1 cellular context compared by ENCODE assay signal in genomic region chr18:42113529-42114191, GRCh38.
TF ChIP-seq lines count a peak whose summit lies in the region.

No MANE protein-coding gene starts in this region.

TF ChIP-seq in HepG2, 621 proteins besides CTCF, POLR2A, EP300 and RAD21 (continued from another document and continues in another):
- TF ChIP-seq ARID5B (CRISPR knock-in tag; IDR thresholded peaks at IDR 0.05) (peak; percentile 53; the same call in 1 of the 2 replicates), FOXK1 (CRISPR knock-in tag; IDR thresholded peaks at IDR 0.05; ENCODE audit: borderline replicate concordance, low read depth) (peak; percentile 20; the same call in 1 of the 2 replicates), PITX1 (CRISPR knock-in tag; IDR thresholded peaks at IDR 0.05) (no peak), ZNF264 (CRISPR knock-in tag; IDR thresholded peaks at IDR 0.05) (0 out of 2 replicates have a peak, but pooled peaks have one; percentile 21), CENPT (CRISPR knock-in tag; IDR thresholded peaks at IDR 0.05; ENCODE audit: low read depth) (no peak), CHD2 (IDR thresholded peaks at IDR 0.05; ENCODE audit: low read depth, low read length) (no peak), PRDM15 (CRISPR knock-in tag; IDR thresholded peaks at IDR 0.05) (no peak), ZNF343 (CRISPR knock-in tag; IDR thresholded peaks at IDR 0.05) (no peak), ZNF501 (CRISPR knock-in tag; IDR thresholded peaks at IDR 0.05) (no peak), ZNF816 (CRISPR knock-in tag; IDR thresholded peaks at IDR 0.05; ENCODE audit: borderline replicate concordance) (no peak), SKI (IDR thresholded peaks at IDR 0.05; ENCODE audit: partially characterized antibody) (peak; percentile 45), ZNF549 (CRISPR knock-in tag; IDR thresholded peaks at IDR 0.05) (no peak), POGK (CRISPR knock-in tag; conservative IDR thresholded peaks at IDR 0.05) (no peak), ZNF274 (CRISPR knock-in tag; IDR thresholded peaks at IDR 0.05) (no peak), SMC3 (IDR thresholded peaks at IDR 0.05; ENCODE audit: low read length) (no peak), FOSL1 (CRISPR knock-in tag; IDR thresholded peaks at IDR 0.05; ENCODE audit: borderline replicate concordance) (no peak), ZNF609 (CRISPR knock-in tag; IDR thresholded peaks at IDR 0.05; ENCODE audit: borderline replicate concordance) (0 out of 2 replicates have a peak, but pooled peaks have one; percentile 25), AGO2 (optimal IDR thresholded peaks at IDR 0.05; ENCODE audit: low read depth, low read length) (no peak), HOXA3 (CRISPR knock-in tag; IDR thresholded peaks at IDR 0.05) (peak; percentile 8; the same call in 1 of the 2 replicates), NR2C2 (CRISPR knock-in tag; IDR thresholded peaks at IDR 0.05; ENCODE audit: borderline replicate concordance) (0 out of 2 replicates have a peak, but pooled peaks have one; percentile 31), RARA (CRISPR knock-in tag; IDR thresholded peaks at IDR 0.05) (peak; percentile 61), ZNF616 (CRISPR knock-in tag; IDR thresholded peaks at IDR 0.05; ENCODE audit: low read depth) (no peak), ZNF138 (CRISPR knock-in tag; IDR thresholded peaks at IDR 0.05; ENCODE audit: low read depth) (no peak), ZBTB8A (CRISPR knock-in tag; IDR thresholded peaks at IDR 0.05; ENCODE audit: borderline replicate concordance, low read depth) (no peak), GATAD2A (CRISPR knock-in tag; IDR thresholded peaks at IDR 0.05) (no peak; the same call in 1 of the 2 replicates), ZSCAN31 (CRISPR knock-in tag; IDR thresholded peaks at IDR 0.05; ENCODE audit: low read depth) (no peak), ZBTB42 (CRISPR knock-in tag; IDR thresholded peaks at IDR 0.05) (no peak), ZNF12 (CRISPR knock-in tag; IDR thresholded peaks at IDR 0.05) (peak; percentile 47; the same call in 1 of the 2 replicates), ZBTB21 (CRISPR knock-in tag; IDR thresholded peaks at IDR 0.05) (no peak), RELA (CRISPR knock-in tag; IDR thresholded peaks at IDR 0.05) (no peak), MTF2 (CRISPR knock-in tag; IDR thresholded peaks at IDR 0.05; ENCODE audit: borderline replicate concordance) (no peak)
- TF ChIP-seq, protein P1, sequence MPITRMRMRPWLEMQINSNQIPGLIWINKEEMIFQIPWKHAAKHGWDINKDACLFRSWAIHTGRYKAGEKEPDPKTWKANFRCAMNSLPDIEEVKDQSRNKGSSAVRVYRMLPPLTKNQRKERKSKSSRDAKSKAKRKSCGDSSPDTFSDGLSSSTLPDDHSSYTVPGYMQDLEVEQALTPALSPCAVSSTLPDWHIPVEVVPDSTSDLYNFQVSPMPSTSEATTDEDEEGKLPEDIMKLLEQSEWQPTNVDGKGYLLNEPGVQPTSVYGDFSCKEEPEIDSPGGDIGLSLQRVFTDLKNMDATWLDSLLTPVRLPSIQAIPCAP (CRISPR knock-in tag; IDR thresholded peaks at IDR 0.05; ENCODE audit: low read depth) = no peak
- TF ChIP-seq, protein P2, sequence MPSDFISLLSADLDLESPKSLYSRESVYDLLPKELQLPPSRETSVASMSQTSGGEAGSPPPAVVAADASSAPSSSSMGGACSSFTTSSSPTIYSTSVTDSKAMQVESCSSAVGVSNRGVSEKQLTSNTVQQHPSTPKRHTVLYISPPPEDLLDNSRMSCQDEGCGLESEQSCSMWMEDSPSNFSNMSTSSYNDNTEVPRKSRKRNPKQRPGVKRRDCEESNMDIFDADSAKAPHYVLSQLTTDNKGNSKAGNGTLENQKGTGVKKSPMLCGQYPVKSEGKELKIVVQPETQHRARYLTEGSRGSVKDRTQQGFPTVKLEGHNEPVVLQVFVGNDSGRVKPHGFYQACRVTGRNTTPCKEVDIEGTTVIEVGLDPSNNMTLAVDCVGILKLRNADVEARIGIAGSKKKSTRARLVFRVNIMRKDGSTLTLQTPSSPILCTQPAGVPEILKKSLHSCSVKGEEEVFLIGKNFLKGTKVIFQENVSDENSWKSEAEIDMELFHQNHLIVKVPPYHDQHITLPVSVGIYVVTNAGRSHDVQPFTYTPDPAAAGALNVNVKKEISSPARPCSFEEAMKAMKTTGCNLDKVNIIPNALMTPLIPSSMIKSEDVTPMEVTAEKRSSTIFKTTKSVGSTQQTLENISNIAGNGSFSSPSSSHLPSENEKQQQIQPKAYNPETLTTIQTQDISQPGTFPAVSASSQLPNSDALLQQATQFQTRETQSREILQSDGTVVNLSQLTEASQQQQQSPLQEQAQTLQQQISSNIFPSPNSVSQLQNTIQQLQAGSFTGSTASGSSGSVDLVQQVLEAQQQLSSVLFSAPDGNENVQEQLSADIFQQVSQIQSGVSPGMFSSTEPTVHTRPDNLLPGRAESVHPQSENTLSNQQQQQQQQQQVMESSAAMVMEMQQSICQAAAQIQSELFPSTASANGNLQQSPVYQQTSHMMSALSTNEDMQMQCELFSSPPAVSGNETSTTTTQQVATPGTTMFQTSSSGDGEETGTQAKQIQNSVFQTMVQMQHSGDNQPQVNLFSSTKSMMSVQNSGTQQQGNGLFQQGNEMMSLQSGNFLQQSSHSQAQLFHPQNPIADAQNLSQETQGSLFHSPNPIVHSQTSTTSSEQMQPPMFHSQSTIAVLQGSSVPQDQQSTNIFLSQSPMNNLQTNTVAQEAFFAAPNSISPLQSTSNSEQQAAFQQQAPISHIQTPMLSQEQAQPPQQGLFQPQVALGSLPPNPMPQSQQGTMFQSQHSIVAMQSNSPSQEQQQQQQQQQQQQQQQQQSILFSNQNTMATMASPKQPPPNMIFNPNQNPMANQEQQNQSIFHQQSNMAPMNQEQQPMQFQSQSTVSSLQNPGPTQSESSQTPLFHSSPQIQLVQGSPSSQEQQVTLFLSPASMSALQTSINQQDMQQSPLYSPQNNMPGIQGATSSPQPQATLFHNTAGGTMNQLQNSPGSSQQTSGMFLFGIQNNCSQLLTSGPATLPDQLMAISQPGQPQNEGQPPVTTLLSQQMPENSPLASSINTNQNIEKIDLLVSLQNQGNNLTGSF (CRISPR knock-in tag; IDR thresholded peaks at IDR 0.05) = no peak
- TF ChIP-seq, protein P3, sequence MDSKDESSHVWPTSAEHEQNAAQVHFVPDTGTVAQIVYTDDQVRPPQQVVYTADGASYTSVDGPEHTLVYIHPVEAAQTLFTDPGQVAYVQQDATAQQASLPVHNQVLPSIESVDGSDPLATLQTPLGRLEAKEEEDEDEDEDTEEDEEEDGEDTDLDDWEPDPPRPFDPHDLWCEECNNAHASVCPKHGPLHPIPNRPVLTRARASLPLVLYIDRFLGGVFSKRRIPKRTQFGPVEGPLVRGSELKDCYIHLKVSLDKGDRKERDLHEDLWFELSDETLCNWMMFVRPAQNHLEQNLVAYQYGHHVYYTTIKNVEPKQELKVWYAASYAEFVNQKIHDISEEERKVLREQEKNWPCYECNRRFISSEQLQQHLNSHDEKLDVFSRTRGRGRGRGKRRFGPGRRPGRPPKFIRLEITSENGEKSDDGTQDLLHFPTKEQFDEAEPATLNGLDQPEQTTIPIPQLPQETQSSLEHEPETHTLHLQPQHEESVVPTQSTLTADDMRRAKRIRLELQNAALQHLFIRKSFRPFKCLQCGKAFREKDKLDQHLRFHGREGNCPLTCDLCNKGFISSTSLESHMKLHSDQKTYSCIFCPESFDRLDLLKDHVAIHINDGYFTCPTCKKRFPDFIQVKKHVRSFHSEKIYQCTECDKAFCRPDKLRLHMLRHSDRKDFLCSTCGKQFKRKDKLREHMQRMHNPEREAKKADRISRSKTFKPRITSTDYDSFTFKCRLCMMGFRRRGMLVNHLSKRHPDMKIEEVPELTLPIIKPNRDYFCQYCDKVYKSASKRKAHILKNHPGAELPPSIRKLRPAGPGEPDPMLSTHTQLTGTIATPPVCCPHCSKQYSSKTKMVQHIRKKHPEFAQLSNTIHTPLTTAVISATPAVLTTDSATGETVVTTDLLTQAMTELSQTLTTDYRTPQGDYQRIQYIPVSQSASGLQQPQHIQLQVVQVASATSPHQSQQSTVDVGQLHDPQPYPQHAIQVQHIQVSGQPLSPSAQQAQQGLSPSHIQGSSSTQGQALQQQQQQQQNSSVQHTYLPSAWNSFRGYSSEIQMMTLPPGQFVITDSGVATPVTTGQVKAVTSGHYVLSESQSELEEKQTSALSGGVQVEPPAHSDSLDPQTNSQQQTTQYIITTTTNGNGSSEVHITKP (CRISPR knock-in tag; IDR thresholded peaks at IDR 0.05; ENCODE audit: low read depth) = no peak
